ENCODE assay signal across 8 cellular contexts in genomic region chr19:13098291-13099072, GRCh38. TPM values are rescaled to one million over a fixed set of nuclear protein-coding genes. Genes with fewer than 3 reads are reported as not detected.
A peak's percentile ranks its signal among the peaks of the same experiment; 100 is the strongest.
DNase-seq lines count a peak whose midpoint lies in the region; ATAC-seq and TF ChIP-seq lines count a peak whose summit lies in the region.

No MANE protein-coding gene starts in this region.

- intact Hi-C loops in transverse colon (cut with DNase I; ENCODE audit: low total_unique reads): loop anchor here (10.0 kb wide), 1 partner anchor 214 kb away; the partner anchor contains the start of genes DNASE2 and KLF1

- peaks cover 0 to 29% (median 20%) of the 10 kb centered on the region in 11 experiments; a peak in 14 of 22 replicates for H3K27me3 ChIP-seq in BLaER1 treated with 17β-estradiol and CSF1 and Interleukin-3, amounts not matched to agents 10 nM and 100 nM
- no peaks in the 10 kb centered on the region for H3K27me3 ChIP-seq in transverse colon

- peaks cover 55 to 93% (median 79%) of the 10 kb centered on the region in 10 experiments for H3K4me1 ChIP-seq in BLaER1 treated with 17β-estradiol and CSF1 and Interleukin-3, amounts not matched to agents 10 nM and 100 nM
- peaks cover 38 to 80% (median 65%) of the 10 kb centered on the region in 4 donors for H3K4me1 ChIP-seq in transverse colon

- WGBS in transverse colon (ENCODE audit: low coverage in 1 of 2), 2 donors: 1 to 9% methylated on average over 23 to 36 of the region's 56 CpGs

- TF ChIP-seq POLR2A in NB4 (IDR thresholded peaks at IDR 0.05; ENCODE audit: extremely low read depth, insufficient read length) (no peak), transverse colon (IDR thresholded peaks at IDR 0.05) (no peak)

- H3K9ac ChIP-seq in BLaER1 treated with 17β-estradiol and CSF1 and Interleukin-3, amounts not matched to agents 10 nM and 100 nM: peak overlapping the region; percentile 70 to 98 (median 80)

- peaks cover 0 to 32% (median 20%) of the 10 kb centered on the region in 11 experiments; a peak in 19 of 22 replicates for H3K36me3 ChIP-seq in BLaER1 treated with 17β-estradiol and CSF1 and Interleukin-3, amounts not matched to agents 10 nM and 100 nM
- no peaks in the 10 kb centered on the region for H3K36me3 ChIP-seq in transverse colon

- DNase-seq in NB4 (ENCODE audit: low read depth): peak; percentile 90
- DNase-seq in astrocyte of the hippocampus (ENCODE audit: low read depth, low spot score): peak; percentile 71
- peak; percentile 65 for DNase-seq in left kidney (ENCODE audit: low read depth, low spot score)
- no peak for DNase-seq in transverse colon
- no peak for DNase-seq in SKM-1 treated with dmso at 0.1 percent for 144 hours (lab: John Stamatoyannopoulos, UW; ENCODE audit: unreplicated experiment)

- ATAC-seq in HG03108 (IDR thresholded peaks at IDR 0.05; ENCODE audit: unreplicated experiment) (no peak), HG03565 (IDR thresholded peaks at IDR 0.05; ENCODE audit: unreplicated experiment) (no peak)

- H3K9me3 ChIP-seq in BLaER1 treated with 17β-estradiol and CSF1 and Interleukin-3, amounts not matched to agents 10 nM and 100 nM (replicated peaks in 1 of 11): no peaks in the 10 kb centered on the region
- no peaks in the 10 kb centered on the region for H3K9me3 ChIP-seq in transverse colon

- peak overlapping the region; percentile 79 to 100 (median 98) for H3K4me2 ChIP-seq in BLaER1 treated with 17β-estradiol and CSF1 and Interleukin-3, amounts not matched to agents 10 nM and 100 nM

- H3K4me3 ChIP-seq in BLaER1 treated with 17β-estradiol and CSF1 and Interleukin-3, amounts not matched to agents 10 nM and 100 nM: peak overlapping the region; percentile 48 to 87 (median 78)
- H3K4me3 ChIP-seq in NB4 (ENCODE audit: low read depth, low read length) (peak overlapping the region; percentile 71), transverse colon (peak overlapping the region; percentile 15 to 49 (median 38))

- peaks cover 3 to 55% (median 35%) of the 10 kb centered on the region in 11 experiments; a peak in 19 of 22 replicates for H4K20me1 ChIP-seq in BLaER1 treated with 17β-estradiol and CSF1 and Interleukin-3, amounts not matched to agents 10 nM and 100 nM

- in situ Hi-C loops in transverse colon (cut with MboI; ENCODE audit: low pct_ligation_motif_present in 1 of 4, low pct_unique_long_range_greater_than_20kb in 1 of 4, low sequenced_read_pairs in 3 of 4): loop anchor here in 1 of 4 donors (25.0 kb wide), 1 partner anchor 111 kb away; the partner anchor contains the start of gene NFIX

- no peak for TF ChIP-seq EP300 in transverse colon (IDR thresholded peaks at IDR 0.05; ENCODE audit: low read depth)

- TF ChIP-seq CTCF in NB4 (IDR thresholded peaks at IDR 0.05; ENCODE audit: low read depth, low read length) (no peak), transverse colon (IDR thresholded peaks at IDR 0.05) (no peak)

- H3K27ac ChIP-seq in BLaER1 treated with 17β-estradiol and CSF1 and Interleukin-3, amounts not matched to agents 10 nM and 100 nM: peak overlapping the region; percentile 70 to 87 (median 81)
- peak overlapping the region; percentile 89 to 93 (median 92) for H3K27ac ChIP-seq in transverse colon

RNA-seq across cellular contexts. Expression of gene LYL1, which starts 4.2 kb away (rescaled TPM):
- total RNA-seq in transverse colon: 10 to 100 TPM in 3 of 4 donors, 1 to 10 TPM in 1; 4.5 to 33.4 (median 16.7) TPM

RNA-seq across cellular contexts. Expression of gene TRMT1, which starts 18.1 kb away (rescaled TPM):
- 100 to 1,000 TPM in 1 of 4 donors, 10 to 100 TPM in 3; 26.6 to 199 (median 60.7) TPM for total RNA-seq in transverse colon

RNA-seq across cellular contexts. Expression of gene NACC1, which starts 19.6 kb away (rescaled TPM):
- total RNA-seq in transverse colon: 10 to 100 TPM; 31.6 to 54.2 (median 36.5) TPM

RNA-seq across cellular contexts. Expression of gene STX10, which starts 51.7 kb away (rescaled TPM):
- 100 to 1,000 TPM in 1 of 4 donors, 10 to 100 TPM in 3; 69.7 to 164 (median 84.2) TPM for total RNA-seq in transverse colon

RNA-seq across cellular contexts. Expression of gene IER2, which starts 51.7 kb away (rescaled TPM):
- total RNA-seq in transverse colon: 100 to 1,000 TPM; 184 to 503 (median 244) TPM

Comparison
In these comparisons a context has a peak if more than half of its experiments do, and no peak if none do; other contexts are left out.
1. DNase-seq: peak in NB4 (single experiment), astrocyte of the hippocampus (single experiment) and left kidney (single experiment); none in transverse colon (single experiment) and SKM-1 treated with dmso at 0.1 percent for 144 hours (single experiment).
2. Peak in every context shown above with its lines, with median percentiles within 50 percentile points of each other: H3K4me3 ChIP-seq.